ENCODE assay signal across 16 cellular contexts in genomic region chr3:110180733-110181132, GRCh38.
DNase-seq lines count a peak whose midpoint lies in the region; ATAC-seq and TF ChIP-seq lines count a peak whose summit lies in the region.
"Had no signal": no experiment of that assay in that cellular context is flagged by ENCODE, and none has a peak within 500 bp of the region (broad histone marks: within the 10 kb centered on the region; RNA-seq: fewer than 3 reads in every experiment).

No MANE protein-coding gene starts in this region.

- TF ChIP-seq CTCF in astrocyte of the spinal cord (IDR thresholded peaks at IDR 0.05; ENCODE audit: low read depth, low read length) (no peak), right atrium auricular region (IDR thresholded peaks at IDR 0.05) (peak in 1 of 2 donors; percentile 26), CD14-positive monocyte (IDR thresholded peaks at IDR 0.05) (no peak)

- no peaks in the 10 kb centered on the region for H3K4me1 Mint-ChIP-seq in CD14-positive monocyte
- H3K4me1 Mint-ChIP-seq: activated naive CD8-positive, alpha-beta T cell treated with anti-CD3 and anti-CD28 coated beads, Interleukin-2, amount 10 ng/mL, durations not matched to agents 7 days and 5 days; CD8-positive, alpha-beta memory T cell had no signal

- H3K4me3 Mint-ChIP-seq in CD14-positive monocyte, result no peak overlapping the region
- H3K4me3 Mint-ChIP-seq: activated naive CD8-positive, alpha-beta T cell treated with anti-CD3 and anti-CD28 coated beads, Interleukin-2, amount 10 ng/mL, durations not matched to agents 7 days and 5 days; CD8-positive, alpha-beta memory T cell had no signal

- H3K36me3 Mint-ChIP-seq in CD14-positive monocyte, result no peaks in the 10 kb centered on the region
- H3K36me3 Mint-ChIP-seq: activated naive CD8-positive, alpha-beta T cell treated with anti-CD3 and anti-CD28 coated beads, Interleukin-2, amount 10 ng/mL, durations not matched to agents 7 days and 5 days; CD8-positive, alpha-beta memory T cell had no signal

- H3K27me3 ChIP-seq in right atrium auricular region, result no peaks in the 10 kb centered on the region
- H3K27me3 ChIP-seq: dorsolateral prefrontal cortex had no signal

- H3K27me3 Mint-ChIP-seq in CD14-positive monocyte (ENCODE audit: low read depth in 3 of 3), result no peaks in the 10 kb centered on the region

- H3K36me3 ChIP-seq in right atrium auricular region, result no peaks in the 10 kb centered on the region
- H3K36me3 ChIP-seq: prostate gland had no signal

- peaks cover 0 to 9% of the 10 kb centered on the region in 2 donors for H3K4me1 ChIP-seq in right atrium auricular region
- H3K4me1 ChIP-seq: prostate gland had no signal

- H3K4me3 ChIP-seq in astrocyte of the spinal cord (ENCODE audit: low read depth, low read length), result no peak overlapping the region
- no peak overlapping the region for H3K4me3 ChIP-seq in right atrium auricular region
- H3K4me3 ChIP-seq: prostate gland had no signal

- in situ Hi-C loops in astrocyte of the spinal cord (cut with HindIII; ENCODE audit: low sequenced_read_pairs), result no loop called here

- DNase-seq in GM04503 (ENCODE audit: low read depth), result peak; percentile 36
- DNase-seq in astrocyte of the spinal cord (ENCODE audit: low read depth, low spot score), result peak; percentile 49
- DNase-seq in right atrium auricular region (ENCODE audit: low spot score), result peak; percentile 60
- peak; percentile 33 for DNase-seq in smooth muscle cell of the brain vasculature (ENCODE audit: low read depth, low spot score)
- DNase-seq in CD14-positive monocyte (ENCODE audit: low spot score), result no peak
- no peak for DNase-seq in activated T-cell treated with anti-CD3 and anti-CD28 coated beads for 4 hours
- DNase-seq: activated naive CD8-positive, alpha-beta T cell treated with anti-CD3 and anti-CD28 coated beads, Interleukin-2, amount 10 ng/mL, durations not matched to agents 7 days and 5 days; CD8-positive, alpha-beta memory T cell; dorsolateral prefrontal cortex; mammary epithelial cell; NCI-H1092 treated with DMSO at 0.1 percent for 48 hours; SHP77 treated with DMSO at 0.1 percent for 48 hours; stimulated activated naive CD8-positive, alpha-beta T cell treated with anti-CD3 and anti-CD28 coated beads, Interleukin-15, Interleukin-2, amounts not matched to agents 100 U/mL and 50 U/mL, for 24 hours had no signal

- H3K9me3 Mint-ChIP-seq in CD14-positive monocyte, result peaks cover 0 to 3% (median 0%) of the 10 kb centered on the region in 7 donors
- H3K9me3 Mint-ChIP-seq: activated naive CD8-positive, alpha-beta T cell treated with anti-CD3 and anti-CD28 coated beads, Interleukin-2, amount 10 ng/mL, durations not matched to agents 7 days and 5 days; CD8-positive, alpha-beta memory T cell had no signal

- no peak overlapping the region for H3K27ac Mint-ChIP-seq in CD14-positive monocyte
- H3K27ac Mint-ChIP-seq: activated naive CD8-positive, alpha-beta T cell treated with anti-CD3 and anti-CD28 coated beads, Interleukin-2, amount 10 ng/mL, durations not matched to agents 7 days and 5 days; CD8-positive, alpha-beta memory T cell had no signal

- H3K27ac ChIP-seq in right atrium auricular region, result peak overlapping the region in 1 of 2 donors; percentile 40
- H3K27ac ChIP-seq: dorsolateral prefrontal cortex, prostate gland had no signal

- no peaks in the 10 kb centered on the region for H3K9me3 ChIP-seq in right atrium auricular region
- H3K9me3 ChIP-seq: prostate gland had no signal

- intact Hi-C loops in CD14-positive monocyte (cut with micrococcal nuclease), result no loop called here

- no peak for ATAC-seq in HG02938 (IDR thresholded peaks at IDR 0.05; ENCODE audit: unreplicated experiment)
- no peak for ATAC-seq in GM21737 (IDR thresholded peaks at IDR 0.05; ENCODE audit: unreplicated experiment)
- ATAC-seq: stimulated activated naive CD8-positive, alpha-beta T cell treated with anti-CD3 and anti-CD28 coated beads, Interleukin-15, Interleukin-2, amounts not matched to agents 100 U/mL and 50 U/mL, for 24 hours had no signal

Comparison
In these comparisons a context has a peak if more than half of its experiments do, and no peak if none do; other contexts are left out.
1. DNase-seq: peak in GM04503 (single experiment), astrocyte of the spinal cord (single experiment), right atrium auricular region (single experiment) and smooth muscle cell of the brain vasculature (single experiment); none in CD14-positive monocyte (single experiment) and activated T-cell treated with anti-CD3 and anti-CD28 coated beads for 4 hours (single experiment).